21 cellular contexts compared by ENCODE assay signal in the genomic region with DNA sequence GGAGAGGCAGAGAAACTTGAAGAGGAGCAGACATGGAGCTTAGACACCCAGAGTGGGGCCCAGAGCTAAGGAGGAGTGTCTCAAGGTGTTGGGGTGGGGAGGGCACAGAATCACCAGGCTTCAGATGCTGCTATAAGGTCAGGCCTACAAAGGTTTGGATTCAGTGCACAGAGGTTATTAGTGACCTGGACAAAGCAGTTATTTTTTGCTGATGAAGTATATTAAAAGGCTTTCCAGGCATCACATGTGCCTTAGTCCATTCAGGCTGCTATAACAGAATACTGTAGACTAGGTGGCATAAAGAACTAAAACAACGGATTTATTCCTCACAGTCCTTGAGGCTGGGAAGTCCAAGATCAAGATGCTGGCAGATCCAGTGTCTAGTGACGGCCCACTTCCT.
"Had no signal": no experiment of that assay in that cellular context is flagged by ENCODE, and none has a peak within 500 bp of the region (broad histone marks: within the 10 kb centered on the region; RNA-seq: fewer than 3 reads in every experiment).

No MANE protein-coding gene starts in this region.

- FAIRE-seq: TTC549 had no signal

- H3K27me3 Mint-ChIP-seq: activated B cell treated with CpG ODN at 0.5 μM for 24 hours; activated naive CD8-positive, alpha-beta T cell treated with anti-CD3 and anti-CD28 coated beads, Interleukin-2, amount 10 ng/mL, durations not matched to agents 7 days and 5 days; T-cell had no signal

- H3K36me3 ChIP-seq: adrenal gland had no signal

- H3K4me1 Mint-ChIP-seq: activated B cell treated with CpG ODN at 0.5 μM for 24 hours had no signal

- ATAC-seq: T-cell had no signal

- H3K4me3 ChIP-seq: adrenal gland had no signal

- H3K27ac Mint-ChIP-seq: activated B cell treated with CpG ODN at 0.5 μM for 24 hours had no signal

- DNase-seq: activated B cell treated with CpG ODN at 0.5 μM for 24 hours; activated effector memory CD4-positive, alpha-beta T cell treated with Interleukin-2 at 50 U/mL for 16 hours; activated naive CD4-positive, alpha-beta T cell treated with Interleukin-2 at 50 U/mL for 16 hours; activated naive CD8-positive, alpha-beta T cell treated with anti-CD3 and anti-CD28 coated beads, Interleukin-2, amount 10 ng/mL, durations not matched to agents 7 days and 5 days; activated T-cell treated with anti-CD3 and anti-CD28 coated beads, Interleukin-2, amount 50 U/mL, for 1 hour; anterior cingulate cortex; central memory CD4-positive, alpha-beta T cell; KBM-7; NCI-H1092; NCI-H1417; NCI-H2029; NCI-H2107; NCI-H345; NCI-H510A; NCI-H526 treated with DMSO at 0.1 percent for 48 hours; SIG-M5; T-cell; T-helper 2 cell; T1000 had no signal

- H3K9me3 Mint-ChIP-seq: activated B cell treated with CpG ODN at 0.5 μM for 24 hours; activated naive CD8-positive, alpha-beta T cell treated with anti-CD3 and anti-CD28 coated beads, Interleukin-2, amount 10 ng/mL, durations not matched to agents 7 days and 5 days; T-cell had no signal

- H3K27me3 ChIP-seq: adrenal gland had no signal

- H3K4me3 Mint-ChIP-seq: activated B cell treated with CpG ODN at 0.5 μM for 24 hours; activated naive CD8-positive, alpha-beta T cell treated with anti-CD3 and anti-CD28 coated beads, Interleukin-2, amount 10 ng/mL, durations not matched to agents 7 days and 5 days; T-cell had no signal
